17 cellular contexts compared by ENCODE assay signal in genomic region chr1:46571691-46572225, GRCh38. TPM values are rescaled to one million over a fixed set of nuclear protein-coding genes. Genes with fewer than 3 reads are reported as not detected.
DNase-seq lines count a peak whose midpoint lies in the region; ATAC-seq and TF ChIP-seq lines count a peak whose summit lies in the region.
"Had no signal": no experiment of that assay in that cellular context is flagged by ENCODE, and none has a peak within 500 bp of the region (broad histone marks: within the 10 kb centered on the region; RNA-seq: fewer than 3 reads in every experiment).

No MANE protein-coding gene starts in this region.

- POLR2A ChIA-PET in activated CD8-positive, alpha-beta T cell treated with anti-CD3 and anti-CD28 coated beads, Interleukin-2, amount 10 ng/mL, durations not matched to agents 7 days and 5 days (lab: Charles Lee), result no interaction called here
- POLR2A ChIA-PET in activated CD8-positive, alpha-beta T cell treated with anti-CD3 and anti-CD28 coated beads for 36 hours (lab: Charles Lee), result no interaction called here

- H3K27me3 ChIP-seq in right atrium auricular region (no peaks in the 10 kb centered on the region), ascending aorta (no peaks in the 10 kb centered on the region), SJCRH30 (no peaks in the 10 kb centered on the region)
- H3K27me3 ChIP-seq: BLaER1 had no signal

- DNase-seq in activated CD8-positive, alpha-beta T cell treated with anti-CD3 and anti-CD28 coated beads, Interleukin-2, amount 10 ng/mL, durations not matched to agents 7 days and 5 days, result no peak
- DNase-seq in activated CD8-positive, alpha-beta T cell treated with anti-CD3 and anti-CD28 coated beads for 36 hours, result no peak
- DNase-seq in right atrium auricular region (ENCODE audit: low spot score) (no peak), left cardiac atrium (no peak), ascending aorta (ENCODE audit: low spot score in 2 of 2) (no peak), DMS153 (lab: John Stamatoyannopoulos, UW) (no peak), SJCRH30 (no peak)
- DNase-seq: 8988T; CD4-positive, alpha-beta memory T cell; DMS79 treated with DMSO at 0.1 percent for 48 hours; GF-D8; HFFc6 had no signal

- no peak for ATAC-seq in activated CD8-positive, alpha-beta T cell treated with anti-CD3 and anti-CD28 coated beads, Interleukin-2, amount 10 ng/mL, durations not matched to agents 7 days and 5 days
- no peak for ATAC-seq in activated CD8-positive, alpha-beta T cell treated with anti-CD3 and anti-CD28 coated beads for 36 hours
- no peak for ATAC-seq in left cardiac atrium
- ATAC-seq: GM23338, HCT116 had no signal

- TF ChIP-seq CTCF in activated CD8-positive, alpha-beta T cell treated with anti-CD3 and anti-CD28 coated beads for 36 hours (IDR thresholded peaks at IDR 0.05), result no peak
- TF ChIP-seq CTCF in right atrium auricular region (IDR thresholded peaks at IDR 0.05) (no peak), ascending aorta (IDR thresholded peaks at IDR 0.05) (no peak)

- H3K27me3 Mint-ChIP-seq in activated CD8-positive, alpha-beta T cell treated with anti-CD3 and anti-CD28 coated beads, Interleukin-2, amount 10 ng/mL, durations not matched to agents 7 days and 5 days (ENCODE audit: low read depth), result no peaks in the 10 kb centered on the region
- H3K27me3 Mint-ChIP-seq in activated CD8-positive, alpha-beta T cell treated with anti-CD3 and anti-CD28 coated beads for 36 hours, result no peaks in the 10 kb centered on the region
- H3K27me3 Mint-ChIP-seq: CD4-positive, alpha-beta memory T cell had no signal

- no peak overlapping the region for H3K4me3 Mint-ChIP-seq in activated CD8-positive, alpha-beta T cell treated with anti-CD3 and anti-CD28 coated beads, Interleukin-2, amount 10 ng/mL, durations not matched to agents 7 days and 5 days
- H3K4me3 Mint-ChIP-seq in activated CD8-positive, alpha-beta T cell treated with anti-CD3 and anti-CD28 coated beads for 36 hours, result no peak overlapping the region
- H3K4me3 Mint-ChIP-seq: CD14-positive monocyte; CD4-positive, alpha-beta memory T cell; GM23338; HFFc6 had no signal

- peaks cover 43% of the 10 kb centered on the region for H3K36me3 Mint-ChIP-seq in activated CD8-positive, alpha-beta T cell treated with anti-CD3 and anti-CD28 coated beads, Interleukin-2, amount 10 ng/mL, durations not matched to agents 7 days and 5 days (ENCODE audit: low read depth)
- H3K36me3 Mint-ChIP-seq in activated CD8-positive, alpha-beta T cell treated with anti-CD3 and anti-CD28 coated beads for 36 hours (ENCODE audit: low read depth), result peaks cover 7% of the 10 kb centered on the region

- H3K27ac ChIP-seq in right atrium auricular region (peak overlapping the region; percentile 62 to 78), ascending aorta (peak overlapping the region; percentile 51 to 73), SJCRH30 (no peak overlapping the region)
- H3K27ac ChIP-seq: BLaER1 had no signal

- intact Hi-C loops in activated CD8-positive, alpha-beta T cell treated with anti-CD3 and anti-CD28 coated beads for 36 hours (cut with micrococcal nuclease), result no loop called here
- intact Hi-C loops in left cardiac atrium (cut with DNase I), result no loop called here
- intact Hi-C loops in ascending aorta (cut with DNase I), result no loop called here

- H3K9me3 ChIP-seq in right atrium auricular region (no peaks in the 10 kb centered on the region), ascending aorta (no peaks in the 10 kb centered on the region), SJCRH30 (replicated peaks) (no peaks in the 10 kb centered on the region)
- H3K9me3 ChIP-seq: BLaER1 had no signal

- H3K27ac Mint-ChIP-seq in activated CD8-positive, alpha-beta T cell treated with anti-CD3 and anti-CD28 coated beads, Interleukin-2, amount 10 ng/mL, durations not matched to agents 7 days and 5 days, result peak overlapping the region; percentile 39
- no peak overlapping the region for H3K27ac Mint-ChIP-seq in activated CD8-positive, alpha-beta T cell treated with anti-CD3 and anti-CD28 coated beads for 36 hours
- H3K27ac Mint-ChIP-seq: CD4-positive, alpha-beta memory T cell; GM23338; HFFc6 had no signal

- H3K9me3 Mint-ChIP-seq in activated CD8-positive, alpha-beta T cell treated with anti-CD3 and anti-CD28 coated beads, Interleukin-2, amount 10 ng/mL, durations not matched to agents 7 days and 5 days (ENCODE audit: insufficient read depth), result no peaks in the 10 kb centered on the region
- H3K9me3 Mint-ChIP-seq in activated CD8-positive, alpha-beta T cell treated with anti-CD3 and anti-CD28 coated beads for 36 hours, result no peaks in the 10 kb centered on the region
- H3K9me3 Mint-ChIP-seq: CD14-positive monocyte; CD4-positive, alpha-beta memory T cell; GM23338; HFFc6 had no signal

- H3K4me1 ChIP-seq in right atrium auricular region, result peaks cover 0 to 22% of the 10 kb centered on the region in 2 donors
- peaks cover 3 to 5% of the 10 kb centered on the region in 2 donors for H3K4me1 ChIP-seq in ascending aorta
- no peaks in the 10 kb centered on the region for H3K4me1 ChIP-seq in SJCRH30
- H3K4me1 ChIP-seq: BLaER1 had no signal

- CTCF ChIA-PET in activated CD8-positive, alpha-beta T cell treated with anti-CD3 and anti-CD28 coated beads, Interleukin-2, amount 10 ng/mL, durations not matched to agents 7 days and 5 days (lab: Charles Lee), result no interaction called here
- CTCF ChIA-PET in activated CD8-positive, alpha-beta T cell treated with anti-CD3 and anti-CD28 coated beads for 36 hours (lab: Charles Lee), result interaction anchor here (1.0 kb wide), 1 partner anchor 124 kb away, joined by 3 read pairs; no protein-coding TSS in a partner anchor

- H3K36me3 ChIP-seq in right atrium auricular region (peaks cover 32% of the 10 kb centered on the region), ascending aorta (peaks cover 30 to 44% of the 10 kb centered on the region in 2 donors), SJCRH30 (no peaks in the 10 kb centered on the region)

- H3K4me3 ChIP-seq in right atrium auricular region (no peak overlapping the region), ascending aorta (no peak overlapping the region), SJCRH30 (no peak overlapping the region)
- H3K4me3 ChIP-seq: BLaER1, GM23338 had no signal

- peaks cover 14% of the 10 kb centered on the region for H3K4me1 Mint-ChIP-seq in activated CD8-positive, alpha-beta T cell treated with anti-CD3 and anti-CD28 coated beads, Interleukin-2, amount 10 ng/mL, durations not matched to agents 7 days and 5 days (ENCODE audit: low read depth)
- H3K4me1 Mint-ChIP-seq in activated CD8-positive, alpha-beta T cell treated with anti-CD3 and anti-CD28 coated beads for 36 hours (ENCODE audit: low read depth), result no peaks in the 10 kb centered on the region
- H3K4me1 Mint-ChIP-seq: CD14-positive monocyte had no signal

RNA-seq across cellular contexts. Expression of gene KNCN, which starts 20.3 kb away (rescaled TPM):
- not detected for total RNA-seq in activated CD8-positive, alpha-beta T cell treated with anti-CD3 and anti-CD28 coated beads, Interleukin-2, amount 10 ng/mL, durations not matched to agents 7 days and 5 days
- not detected for total RNA-seq in activated CD8-positive, alpha-beta T cell treated with anti-CD3 and anti-CD28 coated beads for 36 hours
- total RNA-seq in right atrium auricular region (not detected), left cardiac atrium (not detected), ascending aorta (not detected)
- total RNA-seq in SJCRH30 (2014; rRNA removed; shearing (Covaris generic)), result 0.12 and 0.25 TPM in 2 replicates
- total RNA-seq: A673; CD4-positive, alpha-beta memory T cell; GM23338; HFFc6 had no signal

RNA-seq across cellular contexts. Expression of gene MKNK1, which starts 32.3 kb away (rescaled TPM):
- total RNA-seq in activated CD8-positive, alpha-beta T cell treated with anti-CD3 and anti-CD28 coated beads, Interleukin-2, amount 10 ng/mL, durations not matched to agents 7 days and 5 days, result 10 to 100 TPM; 68.9 to 72.3 TPM
- total RNA-seq in activated CD8-positive, alpha-beta T cell treated with anti-CD3 and anti-CD28 coated beads for 36 hours, result 10 to 100 TPM; 31.1 to 35.5 TPM
- total RNA-seq in right atrium auricular region (10 to 100 TPM; 22.1 to 25.0 TPM), left cardiac atrium (10 to 100 TPM; 39.7 to 42.7 TPM), ascending aorta (47.8 TPM)
- total RNA-seq in SJCRH30 (2014; rRNA removed; shearing (Covaris generic)), result 25.1 and 26.7 TPM in 2 replicates

RNA-seq across cellular contexts. Expression of gene MOB3C, which starts 44.9 kb away (rescaled TPM):
- total RNA-seq in activated CD8-positive, alpha-beta T cell treated with anti-CD3 and anti-CD28 coated beads, Interleukin-2, amount 10 ng/mL, durations not matched to agents 7 days and 5 days, result 10 to 100 TPM; 20.1 to 20.9 TPM
- total RNA-seq in activated CD8-positive, alpha-beta T cell treated with anti-CD3 and anti-CD28 coated beads for 36 hours, result 1 to 10 TPM; 6.3 to 8.7 TPM
- 10 to 100 TPM in 1 of 2 donors, 1 to 10 TPM in 1; 7.9 to 14.5 TPM for total RNA-seq in right atrium auricular region
- 10 to 100 TPM; 18.3 to 22.1 TPM for total RNA-seq in left cardiac atrium
- total RNA-seq in ascending aorta, result 16.1 TPM
- total RNA-seq in SJCRH30 (2014; rRNA removed; shearing (Covaris generic)), result 3.5 and 4.3 TPM in 2 replicates
